ENCODE assay signal across 14 cellular contexts in the genomic region with DNA sequence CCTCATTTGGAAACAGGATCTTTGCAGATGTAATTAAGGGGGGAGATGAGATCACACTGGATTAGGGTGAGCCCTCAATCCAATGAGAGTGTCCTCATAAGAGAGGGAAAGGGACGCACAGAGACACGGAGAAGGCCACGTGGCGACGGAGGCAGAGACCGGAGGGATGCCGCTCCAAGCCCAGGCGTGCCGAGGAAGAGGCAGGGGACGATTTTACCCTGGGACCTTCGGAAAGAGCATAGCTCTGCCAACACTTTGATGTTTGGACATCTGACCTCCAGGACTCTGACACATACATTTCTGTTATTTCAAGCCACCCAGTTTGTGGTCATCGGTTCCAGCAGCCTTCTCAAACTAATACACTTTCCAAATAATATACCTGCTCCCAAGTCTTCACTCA.
DNase-seq lines count a peak whose midpoint lies in the region; ATAC-seq and TF ChIP-seq lines count a peak whose summit lies in the region.
"Had no signal": no experiment of that assay in that cellular context is flagged by ENCODE, and none has a peak within 500 bp of the region (broad histone marks: within the 10 kb centered on the region; RNA-seq: fewer than 3 reads in every experiment).

No MANE protein-coding gene starts in this region.

- intact Hi-C loops in left ventricle myocardium inferior (cut with micrococcal nuclease) (no loop called here), cardiac septum (cut with DNase I) (no loop called here), psoas muscle (cut with DNase I) (no loop called here), aorta (cut with DNase I) (loop anchor here in 1 of 2 donors (5.0 to 10.0 kb wide), 2 partner anchors 89 to 276 kb away; a partner anchor contains a TSS)

- 59 to 82% (median 67%) methylated on average over 12 of the region's 12 CpGs for WGBS in psoas muscle, 3 donors
- WGBS in aorta, 2 donors = 94% methylated on average over 12 of the region's 12 CpGs

- H3K27ac ChIP-seq in left ventricle myocardium inferior (replicated peaks) = peak overlapping the region; percentile 90
- H3K27ac ChIP-seq in psoas muscle = peak overlapping the region; percentile 95
- no peak overlapping the region for H3K27ac ChIP-seq in aorta (ENCODE audit: low read depth in 1 of 2, low read length in 2 of 2)
- H3K27ac ChIP-seq: neutrophil had no signal

- H3K27me3 ChIP-seq in left ventricle myocardium inferior (ENCODE audit: low read depth) (no peaks in the 10 kb centered on the region), psoas muscle (ENCODE audit: insufficient read depth in 3 of 3, low read length in 2 of 3) (no peaks in the 10 kb centered on the region), aorta (ENCODE audit: control insufficient read depth in 1 of 2, insufficient read depth in 2 of 2, low read length in 1 of 2) (no peaks in the 10 kb centered on the region)
- H3K27me3 ChIP-seq: thyroid gland had no signal

- peaks cover 2 to 5% of the 10 kb centered on the region in 2 donors for H3K27me3 Mint-ChIP-seq in T-cell

- no peak overlapping the region for H3K4me3 ChIP-seq in left ventricle myocardium inferior
- H3K4me3 ChIP-seq in psoas muscle = peak overlapping the region; percentile 38
- no peak overlapping the region for H3K4me3 ChIP-seq in aorta (ENCODE audit: low read length in 2 of 2)
- H3K4me3 ChIP-seq: thyroid gland had no signal

- ATAC-seq in psoas muscle (peak in 2 of 4 donors; percentile 8), T-cell (replicated peaks in 1 of 4) (no peak), GM21367 (IDR thresholded peaks at IDR 0.05; ENCODE audit: unreplicated experiment) (no peak), aorta (ENCODE audit: low FRiP score) (no peak)
- ATAC-seq: activated T-helper 17 cell treated with anti-CD3 and anti-CD28 coated beads, Interleukin-2, amount 50 U/mL, for 72 hours had no signal

- CTCF ChIA-PET in T-cell (lab: Charles Lee) = no interaction called here

- POLR2A ChIA-PET in T-cell (lab: Charles Lee) = no interaction called here

- no peaks in the 10 kb centered on the region for H3K9me3 ChIP-seq in left ventricle myocardium inferior (replicated peaks)
- H3K9me3 ChIP-seq in psoas muscle = no peaks in the 10 kb centered on the region
- no peaks in the 10 kb centered on the region for H3K9me3 ChIP-seq in aorta (ENCODE audit: control insufficient read depth, low read length)
- H3K9me3 ChIP-seq: neutrophil, thyroid gland had no signal

- no peaks in the 10 kb centered on the region for H3K36me3 Mint-ChIP-seq in T-cell
- H3K36me3 Mint-ChIP-seq: activated CD4-positive, alpha-beta memory T cell treated with anti-CD3 and anti-CD28 coated beads for 36 hours; CD4-positive, alpha-beta memory T cell had no signal

- TF ChIP-seq CTCF in left ventricle myocardium inferior (IDR thresholded peaks at IDR 0.05; ENCODE audit: borderline replicate concordance) = no peak
- TF ChIP-seq CTCF in psoas muscle (IDR thresholded peaks at IDR 0.05) = no peak
- no peak for TF ChIP-seq CTCF in GM13976 (IDR thresholded peaks at IDR 0.05; ENCODE audit: borderline replicate concordance, control extremely low read depth, extremely low read depth, insufficient read depth, missing control alignments)

- H3K4me3 Mint-ChIP-seq in T-cell = no peak overlapping the region
- H3K4me3 Mint-ChIP-seq: activated CD4-positive, alpha-beta memory T cell treated with anti-CD3 and anti-CD28 coated beads for 36 hours; activated T-helper 17 cell treated with anti-CD3 and anti-CD28 coated beads, Interleukin-2, amount 50 U/mL, for 72 hours; CD4-positive, alpha-beta memory T cell had no signal

- H3K4me1 ChIP-seq in left ventricle myocardium inferior (peaks cover 37% of the 10 kb centered on the region), psoas muscle (peaks cover 18% of the 10 kb centered on the region), aorta (ENCODE audit: control insufficient read depth in 1 of 2, insufficient read depth in 2 of 2, low read length in 2 of 2) (peaks cover 0 to 3% of the 10 kb centered on the region in 2 donors)

- H3K9me3 Mint-ChIP-seq in T-cell = no peaks in the 10 kb centered on the region
- H3K9me3 Mint-ChIP-seq: activated CD4-positive, alpha-beta memory T cell treated with anti-CD3 and anti-CD28 coated beads for 36 hours; activated T-helper 17 cell treated with anti-CD3 and anti-CD28 coated beads, Interleukin-2, amount 50 U/mL, for 72 hours; CD4-positive, alpha-beta memory T cell had no signal

- no peaks in the 10 kb centered on the region for H3K4me1 Mint-ChIP-seq in T-cell
- H3K4me1 Mint-ChIP-seq: activated T-helper 17 cell treated with anti-CD3 and anti-CD28 coated beads, Interleukin-2, amount 50 U/mL, for 72 hours; CD4-positive, alpha-beta memory T cell had no signal

- H3K27ac Mint-ChIP-seq in T-cell = no peak overlapping the region
- H3K27ac Mint-ChIP-seq: activated CD4-positive, alpha-beta memory T cell treated with anti-CD3 and anti-CD28 coated beads for 36 hours; activated T-helper 17 cell treated with anti-CD3 and anti-CD28 coated beads, Interleukin-2, amount 50 U/mL, for 72 hours had no signal

- in situ Hi-C loops in GM13976 (cut with MboI; ENCODE audit: low sequenced_read_pairs, unreplicated experiment) = loop anchor here (25.0 kb wide), 2 partner anchors 251 to 549 kb away; a partner anchor contains a TSS

- H3K36me3 ChIP-seq in left ventricle myocardium inferior (no peaks in the 10 kb centered on the region), psoas muscle (ENCODE audit: insufficient read depth in 1 of 2, low read depth in 1 of 2) (no peaks in the 10 kb centered on the region), aorta (ENCODE audit: control insufficient read depth in 1 of 2, insufficient read depth in 2 of 2, low read length in 1 of 2) (no peaks in the 10 kb centered on the region)
- H3K36me3 ChIP-seq: neutrophil, thyroid gland had no signal

- DNase-seq in left ventricle myocardium inferior (no peak), cardiac septum (ENCODE audit: low spot score) (no peak), dermis blood vessel endothelial cell (peak; percentile 10), psoas muscle (no peak), GM13976 (ENCODE audit: low spot score) (no peak), T-cell (no peak), aorta (no peak)
- DNase-seq: activated CD4-positive, alpha-beta memory T cell treated with anti-CD3 and anti-CD28 coated beads for 36 hours; CD4-positive, alpha-beta memory T cell; DND-41; thyroid gland had no signal

Comparison
In these comparisons a context has a peak if more than half of its experiments do, and no peak if none do; other contexts are left out.
1. H3K27ac ChIP-seq: peak in left ventricle myocardium inferior (single experiment) and psoas muscle (single experiment); none in aorta (0 of 2).